ENCODE assay signal across 1 cellular context in the genomic region with DNA sequence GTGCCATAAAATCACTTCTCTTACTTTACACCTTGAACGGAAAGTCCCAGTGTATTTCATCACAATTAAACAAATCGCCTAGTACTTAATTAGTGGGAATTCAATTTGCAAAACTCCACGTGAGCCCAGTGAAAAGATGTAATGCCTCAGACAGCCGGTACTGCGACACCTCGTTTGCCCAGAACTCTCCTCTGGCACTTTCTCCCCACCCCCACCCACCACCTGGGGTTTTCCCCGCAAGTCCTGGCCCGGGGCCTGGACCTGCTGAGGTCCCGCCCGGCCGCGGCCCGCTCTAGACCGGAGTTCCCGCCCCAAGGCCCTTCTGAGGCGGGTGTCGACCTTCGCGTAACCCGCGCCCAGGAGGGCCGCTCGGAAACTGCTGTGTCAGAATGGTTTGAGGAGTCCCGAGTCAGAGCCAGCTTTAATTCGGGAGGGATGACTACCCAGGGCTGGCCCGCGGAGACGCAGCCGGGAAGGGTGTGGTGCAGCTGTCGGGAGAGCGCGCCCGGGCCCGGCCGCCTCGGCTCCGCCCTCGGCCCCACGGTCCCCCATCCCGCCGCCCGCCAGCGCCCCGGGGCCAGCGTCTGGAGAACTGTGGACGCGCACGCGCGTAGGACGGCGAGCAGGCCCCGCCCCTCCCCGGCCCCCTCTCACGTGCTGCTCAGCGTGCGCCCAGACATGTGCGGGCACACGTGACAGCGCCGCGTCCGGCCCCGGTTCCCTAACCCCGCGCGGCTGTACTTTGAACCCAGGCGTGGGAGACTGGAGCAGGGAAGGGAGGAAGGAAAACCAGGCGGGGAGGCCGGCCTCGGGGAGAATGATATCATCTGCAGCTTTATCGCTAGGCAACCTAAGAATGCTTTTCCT.
A peak's percentile ranks its signal among the peaks of the same experiment; 100 is the strongest.
TF ChIP-seq lines count a peak whose summit lies in the region.

No MANE protein-coding gene starts in this region.

TF ChIP-seq in K562, 482 proteins besides CTCF, POLR2A, EP300 and RAD21 (continued from another document and continues in another):
- TF ChIP-seq, protein P1, sequence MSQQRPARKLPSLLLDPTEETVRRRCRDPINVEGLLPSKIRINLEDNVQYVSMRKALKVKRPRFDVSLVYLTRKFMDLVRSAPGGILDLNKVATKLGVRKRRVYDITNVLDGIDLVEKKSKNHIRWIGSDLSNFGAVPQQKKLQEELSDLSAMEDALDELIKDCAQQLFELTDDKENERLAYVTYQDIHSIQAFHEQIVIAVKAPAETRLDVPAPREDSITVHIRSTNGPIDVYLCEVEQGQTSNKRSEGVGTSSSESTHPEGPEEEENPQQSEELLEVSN (IDR thresholded peaks at IDR 0.05; ENCODE audit: borderline replicate concordance in 1 of 2, extremely low read depth in 1 of 2, insufficient read depth in 1 of 2, insufficient read length in 1 of 2, low read depth in 1 of 2, low read length in 1 of 2, poor library complexity in 1 of 2, severe bottlenecking in 1 of 2): peak; percentile 75 to 92
- TF ChIP-seq BHLHE40 (IDR thresholded peaks at IDR 0.05; ENCODE audit: low read length) (peak; percentile 98), CBX2 (IDR thresholded peaks at IDR 0.05; ENCODE audit: insufficient read depth, low read length, poor library complexity, severe bottlenecking) (no peak), ZNF75A (CRISPR knock-in tag; IDR thresholded peaks at IDR 0.05) (no peak), PHF21A (IDR thresholded peaks at IDR 0.05; ENCODE audit: borderline replicate concordance, low read depth) (peak; percentile 75), ZNF232 (CRISPR knock-in tag; IDR thresholded peaks at IDR 0.05) (peak; percentile 85; the same call in 1 of the 2 replicates), ESRRB (CRISPR knock-in tag; IDR thresholded peaks at IDR 0.05; ENCODE audit: borderline replicate concordance) (no peak), EGR1 (conservative IDR thresholded peaks at IDR 0.05) (0 out of 2 replicates have a peak, but pooled peaks have one; percentile 12), CCNT2 (IDR thresholded peaks at IDR 0.05; ENCODE audit: borderline replicate concordance, extremely low read depth, insufficient read length, low read depth, low read length) (peak; percentile 87), ZNF830 (CRISPR knock-in tag; IDR thresholded peaks at IDR 0.05) (no peak), LARP7 (IDR thresholded peaks at IDR 0.05) (no peak), SRF (CRISPR knock-in tag; IDR thresholded peaks at IDR 0.05) (peak in 1 of 2 experiments; percentile 46; a peak in 1 of 4 replicates), NRF1 (conservative IDR thresholded peaks at IDR 0.05 in 1 of 2, IDR thresholded peaks at IDR 0.05 in 1 of 2) (peak; percentile 89 to 90), SAP30 (IDR thresholded peaks at IDR 0.05; ENCODE audit: borderline replicate concordance, insufficient read depth, low read depth, low read length, poor library complexity, severe bottlenecking) (peak; percentile 42), FOXJ3 (CRISPR knock-in tag; IDR thresholded peaks at IDR 0.05) (no peak), ZNF696 (CRISPR knock-in tag; conservative IDR thresholded peaks at IDR 0.05) (no peak), HDAC3 (IDR thresholded peaks at IDR 0.05; ENCODE audit: borderline replicate concordance, partially characterized antibody) (no peak), ZNF24 (IDR thresholded peaks at IDR 0.05) (no peak), PCBP1 (IDR thresholded peaks at IDR 0.05; ENCODE audit: low read depth, low read length, poor library complexity, severe bottlenecking) (no peak), ZNF121 (CRISPR knock-in tag; conservative IDR thresholded peaks at IDR 0.05) (0 out of 2 replicates have a peak, but pooled peaks have one; percentile 8), ZNF224 (CRISPR knock-in tag; IDR thresholded peaks at IDR 0.05) (peak; percentile 88; the same call in 1 of the 2 replicates), CBFA2T2 (conservative IDR thresholded peaks at IDR 0.05) (peak; percentile 55), C11orf30 (IDR thresholded peaks at IDR 0.05; ENCODE audit: low read depth) (peak; percentile 88), ZKSCAN3 (CRISPR knock-in tag; IDR thresholded peaks at IDR 0.05) (no peak), ARHGAP35 (IDR thresholded peaks at IDR 0.05; ENCODE audit: partially characterized antibody) (no peak), SAFB2 (IDR thresholded peaks at IDR 0.05; ENCODE audit: borderline replicate concordance, low read depth, low read length, severe bottlenecking) (no peak), FOXK1 (CRISPR knock-in tag; IDR thresholded peaks at IDR 0.05; ENCODE audit: borderline replicate concordance) (0 out of 2 replicates have a peak, but pooled peaks have one; percentile 31), RBBP5 (IDR thresholded peaks at IDR 0.05; ENCODE audit: borderline replicate concordance, insufficient read depth, low read length, poor library complexity, severe bottlenecking) (no peak), TARDBP (IDR thresholded peaks at IDR 0.05) (no peak), NCOA1 (IDR thresholded peaks at IDR 0.05; ENCODE audit: low read depth) (no peak), ZNF197 (CRISPR knock-in tag; IDR thresholded peaks at IDR 0.05; ENCODE audit: low read depth) (no peak), ZNF146 (CRISPR knock-in tag; IDR thresholded peaks at IDR 0.05; ENCODE audit: unreplicated experiment) (no peak), U2AF1 (optimal IDR thresholded peaks at IDR 0.05; ENCODE audit: low read depth, low read length) (no peak), CBX1 (IDR thresholded peaks at IDR 0.05; ENCODE audit: low read depth) (peak; percentile 54; the same call in 1 of the 2 replicates), ZNF140 (CRISPR knock-in tag; IDR thresholded peaks at IDR 0.05) (no peak), ZNF436 (CRISPR knock-in tag; IDR thresholded peaks at IDR 0.05) (no peak), TRIM24 (IDR thresholded peaks at IDR 0.05) (no peak), RUNX1 (IDR thresholded peaks at IDR 0.05; ENCODE audit: low read depth) (no peak), FOXM1 (IDR thresholded peaks at IDR 0.05; ENCODE audit: low read depth) (no peak), FOXM1 (CRISPR knock-in tag; IDR thresholded peaks at IDR 0.05; ENCODE audit: low read depth) (no peak), XRCC5 (IDR thresholded peaks at IDR 0.05; ENCODE audit: low read depth, low read length) (no peak), DDX20 (tag; IDR thresholded peaks at IDR 0.05; ENCODE audit: low read depth) (no peak)
- TF ChIP-seq, protein P2, sequence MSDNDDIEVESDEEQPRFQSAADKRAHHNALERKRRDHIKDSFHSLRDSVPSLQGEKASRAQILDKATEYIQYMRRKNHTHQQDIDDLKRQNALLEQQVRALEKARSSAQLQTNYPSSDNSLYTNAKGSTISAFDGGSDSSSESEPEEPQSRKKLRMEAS (CRISPR knock-in tag; IDR thresholded peaks at IDR 0.05): peak; percentile 97
- TF ChIP-seq, protein P3, sequence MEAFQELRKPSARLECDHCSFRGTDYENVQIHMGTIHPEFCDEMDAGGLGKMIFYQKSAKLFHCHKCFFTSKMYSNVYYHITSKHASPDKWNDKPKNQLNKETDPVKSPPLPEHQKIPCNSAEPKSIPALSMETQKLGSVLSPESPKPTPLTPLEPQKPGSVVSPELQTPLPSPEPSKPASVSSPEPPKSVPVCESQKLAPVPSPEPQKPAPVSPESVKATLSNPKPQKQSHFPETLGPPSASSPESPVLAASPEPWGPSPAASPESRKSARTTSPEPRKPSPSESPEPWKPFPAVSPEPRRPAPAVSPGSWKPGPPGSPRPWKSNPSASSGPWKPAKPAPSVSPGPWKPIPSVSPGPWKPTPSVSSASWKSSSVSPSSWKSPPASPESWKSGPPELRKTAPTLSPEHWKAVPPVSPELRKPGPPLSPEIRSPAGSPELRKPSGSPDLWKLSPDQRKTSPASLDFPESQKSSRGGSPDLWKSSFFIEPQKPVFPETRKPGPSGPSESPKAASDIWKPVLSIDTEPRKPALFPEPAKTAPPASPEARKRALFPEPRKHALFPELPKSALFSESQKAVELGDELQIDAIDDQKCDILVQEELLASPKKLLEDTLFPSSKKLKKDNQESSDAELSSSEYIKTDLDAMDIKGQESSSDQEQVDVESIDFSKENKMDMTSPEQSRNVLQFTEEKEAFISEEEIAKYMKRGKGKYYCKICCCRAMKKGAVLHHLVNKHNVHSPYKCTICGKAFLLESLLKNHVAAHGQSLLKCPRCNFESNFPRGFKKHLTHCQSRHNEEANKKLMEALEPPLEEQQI (IDR thresholded peaks at IDR 0.05): no peak
- TF ChIP-seq, protein P4, sequence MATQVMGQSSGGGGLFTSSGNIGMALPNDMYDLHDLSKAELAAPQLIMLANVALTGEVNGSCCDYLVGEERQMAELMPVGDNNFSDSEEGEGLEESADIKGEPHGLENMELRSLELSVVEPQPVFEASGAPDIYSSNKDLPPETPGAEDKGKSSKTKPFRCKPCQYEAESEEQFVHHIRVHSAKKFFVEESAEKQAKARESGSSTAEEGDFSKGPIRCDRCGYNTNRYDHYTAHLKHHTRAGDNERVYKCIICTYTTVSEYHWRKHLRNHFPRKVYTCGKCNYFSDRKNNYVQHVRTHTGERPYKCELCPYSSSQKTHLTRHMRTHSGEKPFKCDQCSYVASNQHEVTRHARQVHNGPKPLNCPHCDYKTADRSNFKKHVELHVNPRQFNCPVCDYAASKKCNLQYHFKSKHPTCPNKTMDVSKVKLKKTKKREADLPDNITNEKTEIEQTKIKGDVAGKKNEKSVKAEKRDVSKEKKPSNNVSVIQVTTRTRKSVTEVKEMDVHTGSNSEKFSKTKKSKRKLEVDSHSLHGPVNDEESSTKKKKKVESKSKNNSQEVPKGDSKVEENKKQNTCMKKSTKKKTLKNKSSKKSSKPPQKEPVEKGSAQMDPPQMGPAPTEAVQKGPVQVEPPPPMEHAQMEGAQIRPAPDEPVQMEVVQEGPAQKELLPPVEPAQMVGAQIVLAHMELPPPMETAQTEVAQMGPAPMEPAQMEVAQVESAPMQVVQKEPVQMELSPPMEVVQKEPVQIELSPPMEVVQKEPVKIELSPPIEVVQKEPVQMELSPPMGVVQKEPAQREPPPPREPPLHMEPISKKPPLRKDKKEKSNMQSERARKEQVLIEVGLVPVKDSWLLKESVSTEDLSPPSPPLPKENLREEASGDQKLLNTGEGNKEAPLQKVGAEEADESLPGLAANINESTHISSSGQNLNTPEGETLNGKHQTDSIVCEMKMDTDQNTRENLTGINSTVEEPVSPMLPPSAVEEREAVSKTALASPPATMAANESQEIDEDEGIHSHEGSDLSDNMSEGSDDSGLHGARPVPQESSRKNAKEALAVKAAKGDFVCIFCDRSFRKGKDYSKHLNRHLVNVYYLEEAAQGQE (CRISPR knock-in tag; IDR thresholded peaks at IDR 0.05; ENCODE audit: low read depth): no peak
- TF ChIP-seq, protein P5, sequence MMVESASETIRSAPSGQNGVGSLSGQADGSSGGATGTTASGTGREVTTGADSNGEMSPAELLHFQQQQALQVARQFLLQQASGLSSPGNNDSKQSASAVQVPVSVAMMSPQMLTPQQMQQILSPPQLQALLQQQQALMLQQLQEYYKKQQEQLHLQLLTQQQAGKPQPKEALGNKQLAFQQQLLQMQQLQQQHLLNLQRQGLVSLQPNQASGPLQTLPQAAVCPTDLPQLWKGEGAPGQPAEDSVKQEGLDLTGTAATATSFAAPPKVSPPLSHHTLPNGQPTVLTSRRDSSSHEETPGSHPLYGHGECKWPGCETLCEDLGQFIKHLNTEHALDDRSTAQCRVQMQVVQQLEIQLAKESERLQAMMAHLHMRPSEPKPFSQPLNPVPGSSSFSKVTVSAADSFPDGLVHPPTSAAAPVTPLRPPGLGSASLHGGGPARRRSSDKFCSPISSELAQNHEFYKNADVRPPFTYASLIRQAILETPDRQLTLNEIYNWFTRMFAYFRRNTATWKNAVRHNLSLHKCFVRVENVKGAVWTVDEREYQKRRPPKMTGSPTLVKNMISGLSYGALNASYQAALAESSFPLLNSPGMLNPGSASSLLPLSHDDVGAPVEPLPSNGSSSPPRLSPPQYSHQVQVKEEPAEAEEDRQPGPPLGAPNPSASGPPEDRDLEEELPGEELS (CRISPR knock-in tag; IDR thresholded peaks at IDR 0.05; ENCODE audit: borderline replicate concordance): peak; percentile 93
- TF ChIP-seq, protein P6, sequence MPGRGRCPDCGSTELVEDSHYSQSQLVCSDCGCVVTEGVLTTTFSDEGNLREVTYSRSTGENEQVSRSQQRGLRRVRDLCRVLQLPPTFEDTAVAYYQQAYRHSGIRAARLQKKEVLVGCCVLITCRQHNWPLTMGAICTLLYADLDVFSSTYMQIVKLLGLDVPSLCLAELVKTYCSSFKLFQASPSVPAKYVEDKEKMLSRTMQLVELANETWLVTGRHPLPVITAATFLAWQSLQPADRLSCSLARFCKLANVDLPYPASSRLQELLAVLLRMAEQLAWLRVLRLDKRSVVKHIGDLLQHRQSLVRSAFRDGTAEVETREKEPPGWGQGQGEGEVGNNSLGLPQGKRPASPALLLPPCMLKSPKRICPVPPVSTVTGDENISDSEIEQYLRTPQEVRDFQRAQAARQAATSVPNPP (IDR thresholded peaks at IDR 0.05; ENCODE audit: borderline replicate concordance, insufficient read depth, insufficient read length): no peak
- TF ChIP-seq, protein P7, sequence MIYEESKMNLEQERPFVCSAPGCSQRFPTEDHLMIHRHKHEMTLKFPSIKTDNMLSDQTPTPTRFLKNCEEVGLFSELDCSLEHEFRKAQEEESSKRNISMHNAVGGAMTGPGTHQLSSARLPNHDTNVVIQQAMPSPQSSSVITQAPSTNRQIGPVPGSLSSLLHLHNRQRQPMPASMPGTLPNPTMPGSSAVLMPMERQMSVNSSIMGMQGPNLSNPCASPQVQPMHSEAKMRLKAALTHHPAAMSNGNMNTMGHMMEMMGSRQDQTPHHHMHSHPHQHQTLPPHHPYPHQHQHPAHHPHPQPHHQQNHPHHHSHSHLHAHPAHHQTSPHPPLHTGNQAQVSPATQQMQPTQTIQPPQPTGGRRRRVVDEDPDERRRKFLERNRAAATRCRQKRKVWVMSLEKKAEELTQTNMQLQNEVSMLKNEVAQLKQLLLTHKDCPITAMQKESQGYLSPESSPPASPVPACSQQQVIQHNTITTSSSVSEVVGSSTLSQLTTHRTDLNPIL (CRISPR knock-in tag; IDR thresholded peaks at IDR 0.05): no peak
- TF ChIP-seq, protein P8, sequence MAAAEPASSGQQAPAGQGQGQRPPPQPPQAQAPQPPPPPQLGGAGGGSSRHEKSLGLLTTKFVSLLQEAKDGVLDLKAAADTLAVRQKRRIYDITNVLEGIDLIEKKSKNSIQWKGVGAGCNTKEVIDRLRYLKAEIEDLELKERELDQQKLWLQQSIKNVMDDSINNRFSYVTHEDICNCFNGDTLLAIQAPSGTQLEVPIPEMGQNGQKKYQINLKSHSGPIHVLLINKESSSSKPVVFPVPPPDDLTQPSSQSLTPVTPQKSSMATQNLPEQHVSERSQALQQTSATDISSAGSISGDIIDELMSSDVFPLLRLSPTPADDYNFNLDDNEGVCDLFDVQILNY (CRISPR knock-in tag; IDR thresholded peaks at IDR 0.05): 0 out of 2 replicates have a peak, but pooled peaks have one; percentile 38
- TF ChIP-seq, protein P9, sequence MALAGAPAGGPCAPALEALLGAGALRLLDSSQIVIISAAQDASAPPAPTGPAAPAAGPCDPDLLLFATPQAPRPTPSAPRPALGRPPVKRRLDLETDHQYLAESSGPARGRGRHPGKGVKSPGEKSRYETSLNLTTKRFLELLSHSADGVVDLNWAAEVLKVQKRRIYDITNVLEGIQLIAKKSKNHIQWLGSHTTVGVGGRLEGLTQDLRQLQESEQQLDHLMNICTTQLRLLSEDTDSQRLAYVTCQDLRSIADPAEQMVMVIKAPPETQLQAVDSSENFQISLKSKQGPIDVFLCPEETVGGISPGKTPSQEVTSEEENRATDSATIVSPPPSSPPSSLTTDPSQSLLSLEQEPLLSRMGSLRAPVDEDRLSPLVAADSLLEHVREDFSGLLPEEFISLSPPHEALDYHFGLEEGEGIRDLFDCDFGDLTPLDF (CRISPR knock-in tag; IDR thresholded peaks at IDR 0.05): peak; percentile 64; the same call in 1 of the 2 replicates
